ENCODE assay signal across 32 cellular contexts in genomic region chr7:128359336-128359735, GRCh38. TPM values are rescaled to one million over a fixed set of nuclear protein-coding genes. Genes with fewer than 3 reads are reported as not detected.
"Had no signal": no experiment of that assay in that cellular context is flagged by ENCODE, and none has a peak within 500 bp of the region (broad histone marks: within the 10 kb centered on the region; RNA-seq: fewer than 3 reads in every experiment).

No MANE protein-coding gene starts in this region.

- H2AFZ ChIP-seq: parathyroid adenoma had no signal

- H3K27ac Mint-ChIP-seq: activated CD8-positive, alpha-beta memory T cell treated with anti-CD3 and anti-CD28 coated beads, Interleukin-2, amount 10 ng/mL, durations not matched to agents 7 days and 5 days; activated CD8-positive, alpha-beta T cell treated with anti-CD3 and anti-CD28 coated beads for 36 hours; activated naive CD8-positive, alpha-beta T cell; activated T-helper 2 cell treated with anti-CD3 and anti-CD28 coated beads, Interferon-gamma antibody, Interleukin-2, Interleukin-4, amounts not matched to agents 10 μg/mL and 5 μg/mL and 100 μg/mL, durations not matched to agents 14 hours and 24 hours and 36 hours; immature natural killer cell; naive thymus-derived CD4-positive, alpha-beta T cell; T-helper 1 cell treated with Interleukin-12 subunit alpha and Interleukin-12 subunit beta and Interleukin-4 antibody, amounts not matched to agents 30 μg/mL and 1 μg/mL, for 36 hours had no signal

- DNase-seq: activated CD4-positive, alpha-beta T cell treated with anti-CD3 and anti-CD28 coated beads, Interleukin-2, amount 50 U/mL, for 1 hour; activated CD4-positive, CD25-positive, alpha-beta regulatory T cell treated with anti-CD3 and anti-CD28 coated beads, Interleukin-2, amount 50 U/mL, for 72 hours; activated CD8-positive, alpha-beta memory T cell treated with anti-CD3 and anti-CD28 coated beads, Interleukin-2, amount 10 ng/mL, durations not matched to agents 7 days and 5 days; activated CD8-positive, alpha-beta T cell treated with anti-CD3 and anti-CD28 coated beads for 36 hours; activated T-cell treated with anti-CD3 and anti-CD28 coated beads, Interleukin-2, amount 50 U/mL, for 48 hours; anterior cingulate cortex; cerebellar nuclear complex; colonic mucosa; effector CD8-positive, alpha-beta T cell; erythroblast; gastrocnemius medialis; hippocampal formation; immature natural killer cell; kidney; left colon; mammary epithelial cell; naive thymus-derived CD4-positive, alpha-beta T cell; nucleus accumbens; psoas muscle; stimulated activated CD4-positive, alpha-beta T cell treated with anti-CD3 and anti-CD28 coated beads, Interleukin-15, amount 100 ng/mL, for 24 hours; stimulated activated CD4-positive, alpha-beta T cell treated with anti-CD3 and anti-CD28 coated beads, Interleukin-2, amount 100 ng/mL, for 24 hours; stimulated activated naive CD4-positive, alpha-beta T cell; T-helper 9 cell; tibial artery; WERI-Rb-1 had no signal

- H3K9me3 Mint-ChIP-seq: activated CD8-positive, alpha-beta T cell treated with anti-CD3 and anti-CD28 coated beads for 36 hours; activated T-helper 2 cell treated with anti-CD3 and anti-CD28 coated beads, Interferon-gamma antibody, Interleukin-2, Interleukin-4, amounts not matched to agents 10 μg/mL and 5 μg/mL and 100 μg/mL, durations not matched to agents 14 hours and 24 hours and 36 hours; immature natural killer cell; naive thymus-derived CD4-positive, alpha-beta T cell; T-helper 1 cell treated with Interleukin-12 subunit alpha and Interleukin-12 subunit beta and Interleukin-4 antibody, amounts not matched to agents 30 μg/mL and 1 μg/mL, for 36 hours had no signal

- H3K36me3 Mint-ChIP-seq: activated CD8-positive, alpha-beta memory T cell treated with anti-CD3 and anti-CD28 coated beads, Interleukin-2, amount 10 ng/mL, durations not matched to agents 7 days and 5 days; activated naive CD8-positive, alpha-beta T cell; immature natural killer cell; naive thymus-derived CD4-positive, alpha-beta T cell had no signal

- H3K4me3 Mint-ChIP-seq: activated CD8-positive, alpha-beta memory T cell treated with anti-CD3 and anti-CD28 coated beads, Interleukin-2, amount 10 ng/mL, durations not matched to agents 7 days and 5 days; activated CD8-positive, alpha-beta T cell treated with anti-CD3 and anti-CD28 coated beads for 36 hours; activated naive CD8-positive, alpha-beta T cell; T-helper 1 cell treated with Interleukin-12 subunit alpha and Interleukin-12 subunit beta and Interleukin-4 antibody, amounts not matched to agents 30 μg/mL and 1 μg/mL, for 36 hours had no signal

- H3K27me3 ChIP-seq: gastrocnemius medialis, right atrium auricular region had no signal

- H3K27ac ChIP-seq: colonic mucosa, gastrocnemius medialis, parathyroid adenoma, right atrium auricular region, suprapubic skin, tibial artery, WERI-Rb-1 had no signal

- H3K79me2 ChIP-seq: parathyroid adenoma had no signal

- H3K9me3 ChIP-seq: colonic mucosa, gastrocnemius medialis, psoas muscle, right atrium auricular region, suprapubic skin, tibial artery had no signal

- H3K4me3 ChIP-seq: colonic mucosa, gastrocnemius medialis, psoas muscle, right atrium auricular region, suprapubic skin, tibial artery had no signal

- H3K36me3 ChIP-seq: colonic mucosa, gastrocnemius medialis, right atrium auricular region, suprapubic skin, tibial artery, WERI-Rb-1 had no signal

- H3K4me1 ChIP-seq: colonic mucosa had no signal

- H3K9ac ChIP-seq: parathyroid adenoma had no signal

- ATAC-seq: activated CD8-positive, alpha-beta memory T cell treated with anti-CD3 and anti-CD28 coated beads, Interleukin-2, amount 10 ng/mL, durations not matched to agents 7 days and 5 days; activated CD8-positive, alpha-beta T cell treated with anti-CD3 and anti-CD28 coated beads for 36 hours; gastrocnemius medialis; left colon; naive thymus-derived CD4-positive, alpha-beta T cell; psoas muscle had no signal

RNA-seq across cellular contexts. Expression of gene PRRT4, which starts 2.2 kb away (rescaled TPM):
- total RNA-seq: dermis microvascular lymphatic vessel endothelial cell, kidney had no signal
